ENCODE assay signal across 7 cellular contexts in genomic region chr19:52857378-52858191, GRCh38. TPM values are rescaled to one million over a fixed set of nuclear protein-coding genes. Genes with fewer than 3 reads are reported as not detected.
DNase-seq lines count a peak whose midpoint lies in the region; ATAC-seq and TF ChIP-seq lines count a peak whose summit lies in the region.
"Not testable (repeated sequence)": the region's sequence is repeated elsewhere in the genome, so short reads cannot be mapped to it uniquely, and the experiment has no call there.

Gene ZNF468, minus strand, starts transcription at chr19:52857619. Its CDS starts 3,347 bp downstream, at chr19:52854272.

- peak within 1 kb of the TSS; percentile 89 for H3K27ac Mint-ChIP-seq in MCF 10A (ENCODE audit: low read depth, unreplicated experiment)

- intact Hi-C loops in MCF 10A (cut with micrococcal nuclease) = loop anchor here (5.0 kb wide), 1 partner anchor 35 kb away; the partner anchor contains the start of gene ZNF28
- intact Hi-C loops in sciatic nerve (cut with DNase I) = not testable (repeated sequence)

- H3K27me3 Mint-ChIP-seq in MCF 10A (ENCODE audit: insufficient read depth, unreplicated experiment) = not testable (repeated sequence)

- H3K4me3 Mint-ChIP-seq in MCF 10A (ENCODE audit: unreplicated experiment) = peak within 1 kb of the TSS; percentile 83

- not testable (repeated sequence) for BruUV-seq in MCF 10A (replicated peaks; lab: Mats Ljungman, UMichigan)

- H3K27ac ChIP-seq in VCaP = peak within 1 kb of the TSS; percentile 73

- peaks cover 17% of the 10 kb centered on the region for H3K9me3 Mint-ChIP-seq in MCF 10A (ENCODE audit: unreplicated experiment)

- peak; percentile 91 for ATAC-seq in GM18519 (IDR thresholded peaks at IDR 0.05; ENCODE audit: low FRiP score, unreplicated experiment)
- peak; percentile 91 for ATAC-seq in HG03025 (IDR thresholded peaks at IDR 0.05; ENCODE audit: low FRiP score, unreplicated experiment)
- peak; percentile 100 for ATAC-seq in sciatic nerve

- POLR2A ChIA-PET in MCF 10A (lab: Yijun Ruan, JAX) = interaction anchor here (0.6 to 1.4 kb wide), 3 partner anchors 36 to 244 kb away, joined by 3 to 4 read pairs (median 3); partner anchors contain the start of genes ZNF28 and ZNF816

- H3K36me3 Mint-ChIP-seq in MCF 10A (ENCODE audit: insufficient read depth, unreplicated experiment) = peaks cover 20% of the 10 kb centered on the region

- H3K4me1 Mint-ChIP-seq in MCF 10A (ENCODE audit: insufficient read depth, unreplicated experiment) = not testable (repeated sequence)

- CTCF ChIA-PET in MCF 10A (lab: Yijun Ruan, JAX) = not testable (repeated sequence)

- H3K4me3 ChIP-seq in iPS-11a (ENCODE audit: low read depth, low read length) = peak within 1 kb of the TSS; percentile 75

- DNase-seq in NCI-H2107 treated with DMSO at 0.1 percent for 48 hours (lab: John Stamatoyannopoulos, UW; ENCODE audit: unreplicated experiment) (peak; percentile 15), MCF 10A (ENCODE audit: unreplicated experiment) (peak; percentile 56), sciatic nerve (ENCODE audit: low spot score) (peak; percentile 89)

- TF ChIP-seq CTCF in VCaP (conservative IDR thresholded peaks at IDR 0.05) = 0 out of 2 replicates have a peak, but pooled peaks have one; percentile 11
- not testable (repeated sequence) for TF ChIP-seq CTCF in MCF 10A (IDR thresholded peaks at IDR 0.05; ENCODE audit: unreplicated experiment)

RNA-seq across cellular contexts. Expression of gene ZNF468, which starts in this region (rescaled TPM):
- 9.6 and 18.7 TPM in 2 replicates for total RNA-seq in MCF 10A (2022)
- 12.8 TPM for total RNA-seq in sciatic nerve

Comparison
In these comparisons a context has a peak if more than half of its experiments do, and no peak if none do; other contexts are left out.
1. Peak in every context shown above with its lines: DNase-seq, ATAC-seq, H3K4me3 ChIP-seq and H3K27ac ChIP-seq.
2. DNase-seq: peak in every context shown above with its lines; median percentile 89 in sciatic nerve; 56 in MCF 10A; 15 in NCI-H2107 treated with DMSO at 0.1 percent for 48 hours.